Comparison of ENCODE assay signal across 9 cellular contexts in genomic region chr14:30610719-30611388, GRCh38. TPM values are rescaled to one million over a fixed set of nuclear protein-coding genes. Genes with fewer than 3 reads are reported as not detected.
A peak's percentile ranks its signal among the peaks of the same experiment; 100 is the strongest.
DNase-seq lines count a peak whose midpoint lies in the region; ATAC-seq and TF ChIP-seq lines count a peak whose summit lies in the region.
"Had no signal": no experiment of that assay in that cellular context is flagged by ENCODE, and none has a peak within 500 bp of the region (broad histone marks: within the 10 kb centered on the region; RNA-seq: fewer than 3 reads in every experiment).

No MANE protein-coding gene starts in this region.

- no peaks in the 10 kb centered on the region for H3K27me3 ChIP-seq in H7 (ENCODE audit: control insufficient read depth, insufficient read depth, low read length)

- peak overlapping the region; percentile 59 for H3K27ac Mint-ChIP-seq in osteocyte (ENCODE audit: unreplicated experiment)

- H3K36me3 Mint-ChIP-seq in osteocyte (ENCODE audit: unreplicated experiment) = peaks cover 10% of the 10 kb centered on the region

- H3K9me3 Mint-ChIP-seq in osteocyte (ENCODE audit: unreplicated experiment) = no peaks in the 10 kb centered on the region
- H3K9me3 Mint-ChIP-seq: immature natural killer cell had no signal

- H3K4me3 ChIP-seq in Jurkat, Clone E6-1 (ENCODE audit: low read length) = no peak overlapping the region
- H3K4me3 ChIP-seq in H7 (ENCODE audit: insufficient read depth, low read depth, low read length) = no peak overlapping the region

- H3K36me3 ChIP-seq in H7 (replicated peaks; ENCODE audit: control insufficient read depth, insufficient read depth, low read length) = peaks cover 17% of the 10 kb centered on the region

- peak; percentile 63 for TF ChIP-seq CTCF in osteocyte (IDR thresholded peaks at IDR 0.05)

- no peaks in the 10 kb centered on the region for H3K27me3 Mint-ChIP-seq in osteocyte (ENCODE audit: unreplicated experiment)

- DNase-seq in DMS 273 treated with DMSO at 0.1 percent for 48 hours (lab: John Stamatoyannopoulos, UW) (peak; percentile 59), OCI-M1 (lab: John Stamatoyannopoulos, UW) (peak; percentile 91), osteocyte (ENCODE audit: extremely low spot score, unreplicated experiment) (no peak), H7 (no peak)
- peak; percentile 12 for DNase-seq in Jurkat, Clone E6-1 (ENCODE audit: low read depth, low spot score)
- DNase-seq in stimulated activated CD4-positive, alpha-beta T cell treated with anti-CD3 and anti-CD28 coated beads, Interleukin-2, amount 100 ng/mL, for 24 hours = no peak

- H3K4me3 Mint-ChIP-seq in osteocyte (ENCODE audit: unreplicated experiment) = no peak overlapping the region
- H3K4me3 Mint-ChIP-seq: immature natural killer cell had no signal

- ATAC-seq in esophagus mucosa (peak; percentile 37), HG03354 (IDR thresholded peaks at IDR 0.05; ENCODE audit: poor library complexity, severe bottlenecking, unreplicated experiment) (no peak)

- peaks cover 25% of the 10 kb centered on the region for H3K4me1 Mint-ChIP-seq in osteocyte (ENCODE audit: unreplicated experiment)
- H3K4me1 Mint-ChIP-seq: immature natural killer cell had no signal

RNA-seq across cellular contexts. Expression of gene SCFD1, which starts 11.3 kb away (rescaled TPM):
- 57.8 TPM for polyA plus RNA-seq in Jurkat, Clone E6-1 (2012; ENCODE audit: insufficient read depth, insufficient read length)
- total RNA-seq in esophagus mucosa = 62.6 TPM
- 90.9 and 107 TPM in 2 replicates for total RNA-seq in osteocyte
- total RNA-seq in H7 (2014; rRNA removed; shearing (Covaris generic)) = 84.5 and 84.7 TPM in 2 replicates

RNA-seq across cellular contexts. Expression of gene G2E3, which starts 51.9 kb away (rescaled TPM):
- polyA plus RNA-seq in Jurkat, Clone E6-1 (2012; ENCODE audit: insufficient read depth, insufficient read length) = 24.5 TPM
- 9.6 TPM for total RNA-seq in esophagus mucosa
- total RNA-seq in osteocyte = 21.3 and 24.7 TPM in 2 replicates
- total RNA-seq in H7 (2014; rRNA removed; shearing (Covaris generic)) = 41.1 and 50.3 TPM in 2 replicates

Comparison
In these comparisons a context has a peak if more than half of its experiments do, and no peak if none do; other contexts are left out.
1. DNase-seq: peak in DMS 273 treated with DMSO at 0.1 percent for 48 hours (single experiment), Jurkat, Clone E6-1 (single experiment) and OCI-M1 (single experiment); none in osteocyte (single experiment), H7 (single experiment) and stimulated activated CD4-positive, alpha-beta T cell treated with anti-CD3 and anti-CD28 coated beads, Interleukin-2, amount 100 ng/mL, for 24 hours (0 of 2).